Comparison of ENCODE assay signal across 1 cellular context in genomic region chr15:90219421-90220141, GRCh38.
TF ChIP-seq lines count a peak whose summit lies in the region.

No MANE protein-coding gene starts in this region.

TF ChIP-seq in K562, 482 proteins besides CTCF, POLR2A, EP300 and RAD21:
- TF ChIP-seq ZNF717 (CRISPR knock-in tag; IDR thresholded peaks at IDR 0.05) (no peak), ZBTB7A (IDR thresholded peaks at IDR 0.05; ENCODE audit: borderline replicate concordance, control insufficient read depth, low read depth, low read length) (0 out of 2 replicates have a peak, but pooled peaks have one; percentile 44), RCOR1 (IDR thresholded peaks at IDR 0.05; ENCODE audit: borderline replicate concordance in 1 of 2, low read depth in 2 of 2, low read length in 2 of 2) (peak in 1 of 2 experiments; percentile 16; a peak in 1 of 4 replicates), ZEB2 (IDR thresholded peaks at IDR 0.05) (no peak), SFPQ (IDR thresholded peaks at IDR 0.05; ENCODE audit: low read depth, low read length) (no peak), STAG1 (CRISPR knock-in tag; IDR thresholded peaks at IDR 0.05; ENCODE audit: borderline replicate concordance) (peak; percentile 28; the same call in 1 of the 2 replicates), CTBP1 (IDR thresholded peaks at IDR 0.05; ENCODE audit: borderline replicate concordance) (peak; percentile 21; the same call in 1 of the 2 replicates), XRCC5 (IDR thresholded peaks at IDR 0.05; ENCODE audit: low read depth, low read length) (0 out of 2 replicates have a peak, but pooled peaks have one; percentile 58), ZNF740 (CRISPR knock-in tag; IDR thresholded peaks at IDR 0.05) (peak; percentile 49; the same call in 1 of the 2 replicates), ZNF740 (tag; IDR thresholded peaks at IDR 0.05) (peak in 1 of 2 experiments; percentile 33; a peak in 1 of 4 replicates), BHLHE40 (IDR thresholded peaks at IDR 0.05; ENCODE audit: low read length) (peak; percentile 48; the same call in 1 of the 2 replicates), YY1 (IDR thresholded peaks at IDR 0.05; ENCODE audit: borderline replicate concordance in 1 of 3, control insufficient read depth in 1 of 3, extremely low read depth in 1 of 3, insufficient read depth in 3 of 3, insufficient read length in 1 of 3, insufficient replicate concordance in 2 of 3, low read depth in 1 of 3, low read length in 2 of 3) (no peak), TFAP4 (CRISPR knock-in tag; IDR thresholded peaks at IDR 0.05; ENCODE audit: borderline replicate concordance) (peak; percentile 37; the same call in 1 of the 2 replicates), SMC3 (conservative IDR thresholded peaks at IDR 0.05; ENCODE audit: insufficient read depth, low read depth, low read length) (peak; percentile 85), POLR2G (IDR thresholded peaks at IDR 0.05; ENCODE audit: low read depth, low read length) (peak; percentile 42)
- TF ChIP-seq, protein P1, sequence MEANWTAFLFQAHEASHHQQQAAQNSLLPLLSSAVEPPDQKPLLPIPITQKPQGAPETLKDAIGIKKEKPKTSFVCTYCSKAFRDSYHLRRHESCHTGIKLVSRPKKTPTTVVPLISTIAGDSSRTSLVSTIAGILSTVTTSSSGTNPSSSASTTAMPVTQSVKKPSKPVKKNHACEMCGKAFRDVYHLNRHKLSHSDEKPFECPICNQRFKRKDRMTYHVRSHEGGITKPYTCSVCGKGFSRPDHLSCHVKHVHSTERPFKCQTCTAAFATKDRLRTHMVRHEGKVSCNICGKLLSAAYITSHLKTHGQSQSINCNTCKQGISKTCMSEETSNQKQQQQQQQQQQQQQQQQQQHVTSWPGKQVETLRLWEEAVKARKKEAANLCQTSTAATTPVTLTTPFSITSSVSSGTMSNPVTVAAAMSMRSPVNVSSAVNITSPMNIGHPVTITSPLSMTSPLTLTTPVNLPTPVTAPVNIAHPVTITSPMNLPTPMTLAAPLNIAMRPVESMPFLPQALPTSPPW (CRISPR knock-in tag; IDR thresholded peaks at IDR 0.05), result peak; percentile 11; the same call in 1 of the 2 replicates
- TF ChIP-seq, protein P2, sequence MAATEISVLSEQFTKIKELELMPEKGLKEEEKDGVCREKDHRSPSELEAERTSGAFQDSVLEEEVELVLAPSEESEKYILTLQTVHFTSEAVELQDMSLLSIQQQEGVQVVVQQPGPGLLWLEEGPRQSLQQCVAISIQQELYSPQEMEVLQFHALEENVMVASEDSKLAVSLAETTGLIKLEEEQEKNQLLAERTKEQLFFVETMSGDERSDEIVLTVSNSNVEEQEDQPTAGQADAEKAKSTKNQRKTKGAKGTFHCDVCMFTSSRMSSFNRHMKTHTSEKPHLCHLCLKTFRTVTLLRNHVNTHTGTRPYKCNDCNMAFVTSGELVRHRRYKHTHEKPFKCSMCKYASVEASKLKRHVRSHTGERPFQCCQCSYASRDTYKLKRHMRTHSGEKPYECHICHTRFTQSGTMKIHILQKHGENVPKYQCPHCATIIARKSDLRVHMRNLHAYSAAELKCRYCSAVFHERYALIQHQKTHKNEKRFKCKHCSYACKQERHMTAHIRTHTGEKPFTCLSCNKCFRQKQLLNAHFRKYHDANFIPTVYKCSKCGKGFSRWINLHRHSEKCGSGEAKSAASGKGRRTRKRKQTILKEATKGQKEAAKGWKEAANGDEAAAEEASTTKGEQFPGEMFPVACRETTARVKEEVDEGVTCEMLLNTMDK (IDR thresholded peaks at IDR 0.05; ENCODE audit: borderline replicate concordance, insufficient read depth, low read depth, low read length, poor library complexity, severe bottlenecking), result peak; percentile 1
- TF ChIP-seq, protein P3, sequence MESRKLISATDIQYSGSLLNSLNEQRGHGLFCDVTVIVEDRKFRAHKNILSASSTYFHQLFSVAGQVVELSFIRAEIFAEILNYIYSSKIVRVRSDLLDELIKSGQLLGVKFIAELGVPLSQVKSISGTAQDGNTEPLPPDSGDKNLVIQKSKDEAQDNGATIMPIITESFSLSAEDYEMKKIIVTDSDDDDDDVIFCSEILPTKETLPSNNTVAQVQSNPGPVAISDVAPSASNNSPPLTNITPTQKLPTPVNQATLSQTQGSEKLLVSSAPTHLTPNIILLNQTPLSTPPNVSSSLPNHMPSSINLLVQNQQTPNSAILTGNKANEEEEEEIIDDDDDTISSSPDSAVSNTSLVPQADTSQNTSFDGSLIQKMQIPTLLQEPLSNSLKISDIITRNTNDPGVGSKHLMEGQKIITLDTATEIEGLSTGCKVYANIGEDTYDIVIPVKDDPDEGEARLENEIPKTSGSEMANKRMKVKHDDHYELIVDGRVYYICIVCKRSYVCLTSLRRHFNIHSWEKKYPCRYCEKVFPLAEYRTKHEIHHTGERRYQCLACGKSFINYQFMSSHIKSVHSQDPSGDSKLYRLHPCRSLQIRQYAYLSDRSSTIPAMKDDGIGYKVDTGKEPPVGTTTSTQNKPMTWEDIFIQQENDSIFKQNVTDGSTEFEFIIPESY (CRISPR knock-in tag; IDR thresholded peaks at IDR 0.05), result 0 out of 2 replicates have a peak, but pooled peaks have one; percentile 21
